19 cellular contexts compared by ENCODE assay signal in genomic region chr5:121304838-121305237, GRCh38.
DNase-seq lines count a peak whose midpoint lies in the region; ATAC-seq, FAIRE-seq and TF ChIP-seq lines count a peak whose summit lies in the region.
"Had no signal": no experiment of that assay in that cellular context is flagged by ENCODE, and none has a peak within 500 bp of the region (broad histone marks: within the 10 kb centered on the region; RNA-seq: fewer than 3 reads in every experiment).

No MANE protein-coding gene starts in this region.

- TF ChIP-seq EP300 in HepG2 (IDR thresholded peaks at IDR 0.05; ENCODE audit: low read depth in 2 of 2, low read length in 2 of 2): no peak
- no peak for TF ChIP-seq EP300 in HepG2 (CRISPR knock-in tag; IDR thresholded peaks at IDR 0.05; ENCODE audit: borderline replicate concordance)
- no peak for TF ChIP-seq EP300 in K562 (IDR thresholded peaks at IDR 0.05; ENCODE audit: low read length)

- TF ChIP-seq CTCF in HepG2 (CRISPR knock-in tag; IDR thresholded peaks at IDR 0.05): no peak
- no peak for TF ChIP-seq CTCF in right lobe of liver (IDR thresholded peaks at IDR 0.05)
- TF ChIP-seq CTCF in K562 (IDR thresholded peaks at IDR 0.05 in 2 of 3, conservative IDR thresholded peaks at IDR 0.05 in 1 of 3; ENCODE audit: insufficient read depth in 2 of 3, low read depth in 1 of 3, low read length in 3 of 3): no peak
- TF ChIP-seq CTCF in HFFc6 (IDR thresholded peaks at IDR 0.05): no peak

- POLR2A ChIA-PET in HepG2 (lab: Yijun Ruan, JAX): no interaction called here
- POLR2A ChIA-PET in K562 (lab: Yijun Ruan, JAX): no interaction called here

- H3K9ac ChIP-seq in HepG2 (ENCODE audit: insufficient read depth, low read depth, low read length) (no peak overlapping the region), K562 (ENCODE audit: insufficient read depth in 1 of 2, low read depth in 2 of 2, low read length in 2 of 2) (no peak overlapping the region)
- H3K9ac ChIP-seq: BLaER1 treated with 17β-estradiol and CSF1 and Interleukin-3, amounts not matched to agents 10 nM and 100 nM had no signal

- H4K20me1 ChIP-seq in HepG2 (ENCODE audit: insufficient read depth, low read length): no peaks in the 10 kb centered on the region
- no peaks in the 10 kb centered on the region for H4K20me1 ChIP-seq in K562 (replicated peaks; ENCODE audit: control insufficient read depth, insufficient read depth, low read length)
- H4K20me1 ChIP-seq: BLaER1 treated with 17β-estradiol and CSF1 and Interleukin-3, amounts not matched to agents 10 nM and 100 nM had no signal

- H3K4me3 ChIP-seq in HepG2 (replicated peaks in 1 of 3; ENCODE audit: insufficient read depth in 1 of 3, low read depth in 2 of 3, low read length in 3 of 3) (no peak overlapping the region), right lobe of liver (no peak overlapping the region), K562 (no peak overlapping the region)
- H3K4me3 ChIP-seq: A549; BLaER1 treated with 17β-estradiol and CSF1 and Interleukin-3, amounts not matched to agents 10 nM and 100 nM had no signal

- H3K27me3 ChIP-seq in HepG2 (ENCODE audit: control insufficient read depth in 1 of 2, insufficient read depth in 2 of 2, low read length in 2 of 2) (no peaks in the 10 kb centered on the region), right lobe of liver (no peaks in the 10 kb centered on the region), K562 (ENCODE audit: control insufficient read depth in 2 of 2, insufficient read depth in 2 of 2, low read length in 2 of 2) (no peaks in the 10 kb centered on the region)
- H3K27me3 ChIP-seq: BLaER1 treated with 17β-estradiol and CSF1 and Interleukin-3, amounts not matched to agents 10 nM and 100 nM had no signal

- H3K4me3 Mint-ChIP-seq in HFFc6: no peak overlapping the region
- H3K4me3 Mint-ChIP-seq: B cell; CD4-positive, alpha-beta T cell; CD8-positive, alpha-beta T cell had no signal

- H3K79me2 ChIP-seq in HepG2 (ENCODE audit: insufficient read depth, low read length) (no peaks in the 10 kb centered on the region), K562 (ENCODE audit: control insufficient read depth, insufficient read depth, low read length) (no peaks in the 10 kb centered on the region)

- ATAC-seq in HepG2 (no peak), right lobe of liver (no peak), K562 (no peak)
- ATAC-seq: A549; CD8-positive, alpha-beta T cell had no signal

- no peaks in the 10 kb centered on the region for H3K36me3 Mint-ChIP-seq in HFFc6 (ENCODE audit: low read depth)
- H3K36me3 Mint-ChIP-seq: CD8-positive, alpha-beta T cell had no signal

- no peak for TF ChIP-seq RAD21 in HepG2 (CRISPR knock-in tag; IDR thresholded peaks at IDR 0.05)
- TF ChIP-seq RAD21 in K562 (CRISPR knock-in tag; conservative IDR thresholded peaks at IDR 0.05 in 1 of 2, IDR thresholded peaks at IDR 0.05 in 1 of 2): no peak

- FAIRE-seq in HepG2 (lab: Jason Lieb, UNC) (no peak), K562 (lab: Jason Lieb, UNC) (no peak)
- FAIRE-seq: A549, GM12891, GM19239 had no signal

- intact Hi-C loops in HepG2 (cut with micrococcal nuclease; ENCODE audit: unreplicated experiment) (no loop called here), right lobe of liver (cut with DNase I) (no loop called here), K562 (cut with micrococcal nuclease) (no loop called here)

- no peaks in the 10 kb centered on the region for H3K9me3 ChIP-seq in HepG2 (ENCODE audit: low read length)
- no peaks in the 10 kb centered on the region for H3K9me3 ChIP-seq in right lobe of liver
- H3K9me3 ChIP-seq in K562 (replicated peaks; ENCODE audit: control insufficient read depth, insufficient read depth, low read depth, low read length): no peaks in the 10 kb centered on the region; the same call in 1 of the 2 replicates
- H3K9me3 ChIP-seq: A549; BLaER1 treated with 17β-estradiol and CSF1 and Interleukin-3, amounts not matched to agents 10 nM and 100 nM; Caco-2 had no signal

- no peaks in the 10 kb centered on the region for H3K9me1 ChIP-seq in K562 (ENCODE audit: control insufficient read depth, insufficient read depth, low read length)

- WGBS in HepG2 (ENCODE audit: low lambda C conversion rate): 52% methylated on average over 1 of the region's 1 CpG
- 42% methylated on average over 1 of the region's 1 CpG for WGBS in right lobe of liver (ENCODE audit: insufficient coverage, low coverage, low lambda C conversion rate, missing lambda C conversion rate)
- 15% methylated on average over 1 of the region's 1 CpG for WGBS in K562 (ENCODE audit: insufficient coverage, low coverage, missing lambda C conversion rate)

- peaks cover 16% of the 10 kb centered on the region for H3K9me3 Mint-ChIP-seq in HFFc6

- H2AFZ ChIP-seq in HepG2 (ENCODE audit: low read length): no peak overlapping the region
- H2AFZ ChIP-seq in K562 (ENCODE audit: low read depth, low read length): no peak overlapping the region

- no peak overlapping the region for H3K4me2 ChIP-seq in HepG2 (ENCODE audit: low read depth, low read length)
- no peak overlapping the region for H3K4me2 ChIP-seq in K562 (ENCODE audit: insufficient read depth, low read length)
- H3K4me2 ChIP-seq: A549; BLaER1 treated with 17β-estradiol and CSF1 and Interleukin-3, amounts not matched to agents 10 nM and 100 nM had no signal

- TF ChIP-seq POLR2A in HepG2 (IDR thresholded peaks at IDR 0.05; ENCODE audit: insufficient read depth in 1 of 2, low read depth in 2 of 2, low read length in 2 of 2) (no peak), right lobe of liver (IDR thresholded peaks at IDR 0.05) (no peak), K562 (conservative IDR thresholded peaks at IDR 0.05) (no peak)

- no TSS peak for BruUV-seq in HepG2 (replicated peaks; lab: Mats Ljungman, UMichigan)
- BruUV-seq in K562 (replicated peaks; lab: Mats Ljungman, UMichigan): no TSS peak

- CTCF ChIA-PET in HepG2 (lab: Yijun Ruan, JAX; ENCODE audit: low intra/inter-chr PET ratio, low total read pairs) (no interaction called here), K562 (lab: Yijun Ruan, JAX; ENCODE audit: low intra/inter-chr PET ratio) (no interaction called here)

- H3K27ac ChIP-seq in HepG2 (ENCODE audit: extremely low read length, insufficient read depth, low read length) (no peak overlapping the region), right lobe of liver (no peak overlapping the region), K562 (ENCODE audit: extremely low read depth, low read depth, low read length) (no peak overlapping the region)
- H3K27ac ChIP-seq: 22Rv1; A549; BLaER1 treated with 17β-estradiol and CSF1 and Interleukin-3, amounts not matched to agents 10 nM and 100 nM; C4-2B had no signal

- in situ Hi-C loops in HepG2 (cut with HindIII; ENCODE audit: extremely low pct_ligation_motif_present, low pct_unique_long_range_greater_than_20kb) (no loop called here), K562 (cut with MboI) (no loop called here)

- H3K27ac Mint-ChIP-seq in HFFc6: no peak overlapping the region
- H3K27ac Mint-ChIP-seq: B cell; CD4-positive, alpha-beta T cell; CD8-positive, alpha-beta T cell had no signal

- H3K4me1 ChIP-seq in HepG2 (ENCODE audit: insufficient read depth, low read length) (no peaks in the 10 kb centered on the region), right lobe of liver (no peaks in the 10 kb centered on the region), K562 (replicated peaks in 1 of 2; ENCODE audit: control insufficient read depth in 2 of 2, insufficient read depth in 2 of 2, low read length in 2 of 2) (no peaks in the 10 kb centered on the region)
- H3K4me1 ChIP-seq: A549; BLaER1 treated with 17β-estradiol and CSF1 and Interleukin-3, amounts not matched to agents 10 nM and 100 nM; Caco-2 had no signal

- no peaks in the 10 kb centered on the region; the same call in 1 of the 2 replicates for H3K27me3 Mint-ChIP-seq in HFFc6 (ENCODE audit: insufficient read depth)
- H3K27me3 Mint-ChIP-seq: B cell; CD4-positive, alpha-beta T cell had no signal

- H3K36me3 ChIP-seq in HepG2 (replicated peaks in 1 of 2; ENCODE audit: control insufficient read depth in 1 of 2, insufficient read depth in 2 of 2, low read length in 2 of 2) (no peaks in the 10 kb centered on the region), right lobe of liver (no peaks in the 10 kb centered on the region), K562 (ENCODE audit: control insufficient read depth, insufficient read depth, low read length) (no peaks in the 10 kb centered on the region)
- H3K36me3 ChIP-seq: BLaER1 treated with 17β-estradiol and CSF1 and Interleukin-3, amounts not matched to agents 10 nM and 100 nM had no signal

- DNase-seq in HepG2 (ENCODE audit: low spot score) (no peak), right lobe of liver (no peak), K562 (ENCODE audit: extremely low read depth in 1 of 4, low spot score in 3 of 4) (no peak), NCI-H526 treated with DMSO at 0.1 percent for 48 hours (lab: John Stamatoyannopoulos, UW) (no peak), HFFc6 (no peak)
- DNase-seq: AML-193; Caco-2; Calu3; CD4-positive, alpha-beta T cell; CD8-positive, alpha-beta T cell; DMS79 treated with DMSO at 0.1 percent for 48 hours; GF-D8 had no signal

- no peaks in the 10 kb centered on the region for H3K4me1 Mint-ChIP-seq in HFFc6 (ENCODE audit: low read depth)
- H3K4me1 Mint-ChIP-seq: B cell had no signal

TF ChIP-seq in HepG2, 621 proteins besides CTCF, POLR2A, EP300 and RAD21:
- peak; percentile 48; the same call in 1 of the 2 replicates for TF ChIP-seq CEBPB (IDR thresholded peaks at IDR 0.05; ENCODE audit: borderline replicate concordance, low read depth, low read length)
- TF ChIP-seq ZNF30 (CRISPR knock-in tag; IDR thresholded peaks at IDR 0.05): no peak

TF ChIP-seq in K562, 482 proteins besides CTCF, POLR2A, EP300 and RAD21:
- TF ChIP-seq CEBPG (CRISPR knock-in tag; IDR thresholded peaks at IDR 0.05): no peak
- peak in 1 of 2 experiments; percentile 87; a peak in 2 of 4 replicates for TF ChIP-seq CEBPG (tag; conservative IDR thresholded peaks at IDR 0.05 in 1 of 2, IDR thresholded peaks at IDR 0.05 in 1 of 2)
- no peak for TF ChIP-seq KAT8 (IDR thresholded peaks at IDR 0.05; ENCODE audit: low read depth)
- TF ChIP-seq CEBPB (tag; IDR thresholded peaks at IDR 0.05): peak; percentile 70

Comparison
In these comparisons a context has a peak if more than half of its experiments do, and no peak if none do; other contexts are left out.
1. Of the 241 proteins assayed by ChIP-seq in both HepG2 and K562: peak only in HepG2: none; only in K562: none; in both: CEBPB; in neither: 239; mixed calls (peak in some experiments, not most) for 1.